27 cellular contexts compared by ENCODE assay signal in the genomic region with DNA sequence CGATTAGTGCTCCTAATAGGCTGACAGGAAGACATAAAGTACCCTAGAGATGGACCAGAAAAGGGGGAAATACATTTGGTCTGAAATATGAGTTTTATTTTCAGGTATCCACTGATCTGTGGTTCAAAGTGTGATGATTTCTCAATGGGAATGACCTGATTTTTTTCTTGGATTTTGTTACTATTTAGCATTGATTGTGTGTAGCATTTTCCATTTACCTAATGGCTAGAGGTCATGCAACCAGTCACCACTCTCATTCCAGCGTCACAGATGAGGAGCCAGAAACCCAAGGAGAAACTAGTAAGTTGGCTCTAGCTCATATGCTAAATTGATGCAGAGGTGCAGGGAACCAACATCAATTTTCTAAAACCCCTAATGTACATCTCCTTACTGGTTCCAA.
"Had no signal": no experiment of that assay in that cellular context is flagged by ENCODE, and none has a peak within 500 bp of the region (broad histone marks: within the 10 kb centered on the region; RNA-seq: fewer than 3 reads in every experiment).

No MANE protein-coding gene starts in this region.

- H3K36me3 ChIP-seq: colonic mucosa, esophagus muscularis mucosa, esophagus squamous epithelium, gastrocnemius medialis, gastroesophageal sphincter, heart left ventricle had no signal

- H3K4me1 ChIP-seq: colonic mucosa, esophagus muscularis mucosa, esophagus squamous epithelium, foreskin keratinocyte, gastrocnemius medialis, gastroesophageal sphincter, heart left ventricle had no signal

- H3K9me3 ChIP-seq: colonic mucosa, esophagus muscularis mucosa, esophagus squamous epithelium, gastrocnemius medialis, gastroesophageal sphincter, heart left ventricle had no signal

- ATAC-seq: effector memory CD8-positive, alpha-beta T cell; esophagus mucosa; foreskin keratinocyte; gastrocnemius medialis; gastroesophageal sphincter; heart left ventricle had no signal

- H3K27me3 ChIP-seq: esophagus muscularis mucosa, esophagus squamous epithelium, foreskin keratinocyte, gastrocnemius medialis, gastroesophageal sphincter had no signal

- FAIRE-seq: colon, endometrium, endothelial cell of umbilical vein, frontal cortex had no signal

- H3K4me3 ChIP-seq: colonic mucosa, coronary artery, dorsolateral prefrontal cortex, esophagus muscularis mucosa, esophagus squamous epithelium, gastrocnemius medialis, gastroesophageal sphincter, heart left ventricle had no signal

- DNase-seq: colonic mucosa; cortex of kidney; dermis blood vessel endothelial cell; dorsolateral prefrontal cortex; effector CD4-positive, alpha-beta T cell; effector CD8-positive, alpha-beta T cell; effector memory CD4-positive, alpha-beta T cell; effector memory CD8-positive, alpha-beta T cell; endodermal cell; erythroblast; esophagus squamous epithelium; foreskin fibroblast; foreskin keratinocyte; foreskin melanocyte; gastrocnemius medialis; glutamatergic neuron; head of caudate nucleus; heart left ventricle had no signal

- H3K27ac ChIP-seq: colonic mucosa, coronary artery, dorsolateral prefrontal cortex, epithelial cell of prostate, esophagus muscularis mucosa, esophagus squamous epithelium, foreskin keratinocyte, gastrocnemius medialis, gastroesophageal sphincter, heart left ventricle had no signal
